In genomic region chr1:53582211-53583020, GRCh38 we compare ENCODE assay signal across 14 cellular contexts.
DNase-seq lines count a peak whose midpoint lies in the region; ATAC-seq, FAIRE-seq and TF ChIP-seq lines count a peak whose summit lies in the region.
"Had no signal": no experiment of that assay in that cellular context is flagged by ENCODE, and none has a peak within 500 bp of the region (broad histone marks: within the 10 kb centered on the region; RNA-seq: fewer than 3 reads in every experiment).

No MANE protein-coding gene starts in this region.

- H3K4me2 ChIP-seq in K562 (ENCODE audit: insufficient read depth, low read length) (no peak overlapping the region), OCI-LY7 (ENCODE audit: low read length) (no peak overlapping the region)

- peak overlapping the region in 1 of 2 experiments; percentile 45; a peak in 1 of 4 replicates for H3K9ac ChIP-seq in K562 (ENCODE audit: insufficient read depth in 1 of 2, low read depth in 2 of 2, low read length in 2 of 2)

- no peak for TF ChIP-seq CTCF in K562 (IDR thresholded peaks at IDR 0.05 in 2 of 3, conservative IDR thresholded peaks at IDR 0.05 in 1 of 3; ENCODE audit: insufficient read depth in 2 of 3, low read depth in 1 of 3, low read length in 3 of 3)
- TF ChIP-seq CTCF in OCI-LY7 (conservative IDR thresholded peaks at IDR 0.05; ENCODE audit: low read length), result no peak

- no peaks in the 10 kb centered on the region for H3K9me2 ChIP-seq in OCI-LY7 (ENCODE audit: insufficient read depth, low read length)

- ATAC-seq in K562, result peak; percentile 26
- no peak for ATAC-seq in sciatic nerve
- ATAC-seq: left lung had no signal

- H3K4me1 ChIP-seq in K562 (replicated peaks in 1 of 2; ENCODE audit: control insufficient read depth in 2 of 2, insufficient read depth in 2 of 2, low read length in 2 of 2) (peaks cover 5 to 14% of the 10 kb centered on the region in 2 experiments; a peak in 4 of 5 replicates), OCI-LY7 (ENCODE audit: insufficient read depth, low read length, poor library complexity, severe bottlenecking) (peaks cover 11% of the 10 kb centered on the region)
- H3K4me1 ChIP-seq: left lung had no signal

- H3K27ac ChIP-seq in K562 (ENCODE audit: extremely low read depth, low read depth, low read length) (no peak overlapping the region), OCI-LY7 (ENCODE audit: low read depth, low read length, poor library complexity, severe bottlenecking) (no peak overlapping the region)
- H3K27ac ChIP-seq: left lung, neutrophil, RWPE1 had no signal

- peaks cover 11% of the 10 kb centered on the region for H3K4me1 Mint-ChIP-seq in activated T-cell treated with anti-CD3 and anti-CD28 coated beads, Interleukin-2, amount 50 U/mL, for 24 hours (ENCODE audit: low read depth)
- H3K4me1 Mint-ChIP-seq: B cell had no signal

- H4K20me1 ChIP-seq in K562 (replicated peaks; ENCODE audit: control insufficient read depth, insufficient read depth, low read length) (peaks cover 24% of the 10 kb centered on the region; the same call in 1 of the 2 replicates), OCI-LY7 (ENCODE audit: insufficient read depth, low read length) (no peaks in the 10 kb centered on the region)

- H3K36me3 Mint-ChIP-seq in activated T-cell treated with anti-CD3 and anti-CD28 coated beads, Interleukin-2, amount 50 U/mL, for 24 hours (ENCODE audit: low read depth), result no peaks in the 10 kb centered on the region

- POLR2A ChIA-PET in K562 (lab: Yijun Ruan, JAX) (interaction anchor here (1.0 to 1.4 kb wide), 2 partner anchors 19 to 21 kb away, joined by 3 to 4 read pairs; no protein-coding TSS in a partner anchor), OCI-LY7 (lab: Charles Lee) (no interaction called here)

- no peaks in the 10 kb centered on the region for H3K9me1 ChIP-seq in K562 (ENCODE audit: control insufficient read depth, insufficient read depth, low read length)

- under 1% methylated on average over 8 of the region's 8 CpGs for WGBS in K562 (ENCODE audit: insufficient coverage, low coverage, missing lambda C conversion rate)

- no peak for FAIRE-seq in K562 (lab: Jason Lieb, UNC)

- no peak overlapping the region for H3K4me3 Mint-ChIP-seq in activated T-cell treated with anti-CD3 and anti-CD28 coated beads, Interleukin-2, amount 50 U/mL, for 24 hours
- H3K4me3 Mint-ChIP-seq: B cell had no signal

- H3K79me2 ChIP-seq in K562 (ENCODE audit: control insufficient read depth, insufficient read depth, low read length) (no peaks in the 10 kb centered on the region), OCI-LY7 (ENCODE audit: insufficient read depth, low read depth, low read length) (no peaks in the 10 kb centered on the region)

- no peak for TF ChIP-seq RAD21 in Ishikawa (IDR thresholded peaks at IDR 0.05; ENCODE audit: low read depth)
- TF ChIP-seq RAD21 in K562 (CRISPR knock-in tag; conservative IDR thresholded peaks at IDR 0.05 in 1 of 2, IDR thresholded peaks at IDR 0.05 in 1 of 2), result no peak

- H3K4me3 ChIP-seq in K562, result no peak overlapping the region
- H3K4me3 ChIP-seq in OCI-LY7 (ENCODE audit: low read depth, low read length, poor library complexity, severe bottlenecking), result no peak overlapping the region
- H3K4me3 ChIP-seq: left lung had no signal

- H3K36me3 ChIP-seq in K562 (ENCODE audit: control insufficient read depth, insufficient read depth, low read length) (no peaks in the 10 kb centered on the region), OCI-LY7 (ENCODE audit: insufficient read depth, low read length) (no peaks in the 10 kb centered on the region)
- H3K36me3 ChIP-seq: left lung, neutrophil had no signal

- H3K27ac Mint-ChIP-seq in activated T-cell treated with anti-CD3 and anti-CD28 coated beads, Interleukin-2, amount 50 U/mL, for 24 hours, result no peak overlapping the region
- H3K27ac Mint-ChIP-seq: B cell had no signal

- CTCF ChIA-PET in K562 (lab: Yijun Ruan, JAX; ENCODE audit: low intra/inter-chr PET ratio) (no interaction called here), OCI-LY7 (lab: Charles Lee; ENCODE audit: unreplicated experiment) (no interaction called here)

- in situ Hi-C loops in K562 (cut with MboI), result no loop called here

- H3K9me3 ChIP-seq in K562 (replicated peaks; ENCODE audit: control insufficient read depth, insufficient read depth, low read depth, low read length) (no peaks in the 10 kb centered on the region), OCI-LY7 (ENCODE audit: low read length) (no peaks in the 10 kb centered on the region)
- H3K9me3 ChIP-seq: left lung, neutrophil had no signal

- BruUV-seq in K562 (replicated peaks; lab: Mats Ljungman, UMichigan), result no TSS peak
- no TSS peak for BruUV-seq in OCI-LY7 (replicated peaks; lab: Mats Ljungman, UMichigan)

- no peak overlapping the region for H2AFZ ChIP-seq in K562 (ENCODE audit: low read depth, low read length)
- H2AFZ ChIP-seq in OCI-LY7 (ENCODE audit: low read length), result no peak overlapping the region

- H3K9me3 Mint-ChIP-seq in activated T-cell treated with anti-CD3 and anti-CD28 coated beads, Interleukin-2, amount 50 U/mL, for 24 hours, result no peaks in the 10 kb centered on the region

- intact Hi-C loops in K562 (cut with micrococcal nuclease) (no loop called here), sciatic nerve (cut with DNase I) (no loop called here), OCI-LY7 (cut with micrococcal nuclease; ENCODE audit: unreplicated experiment) (no loop called here)

- no peak for TF ChIP-seq POLR2A in K562 (conservative IDR thresholded peaks at IDR 0.05)

- peak; percentile 27 for DNase-seq in activated T-cell treated with anti-CD3 and anti-CD28 coated beads, Interleukin-2, amount 50 U/mL, for 24 hours
- DNase-seq in activated T-cell treated with anti-CD3 and anti-CD28 coated beads, Interleukin-2, amount 50 U/mL, for 48 hours, result no peak
- peak; percentile 24 to 53 (median 36) for DNase-seq in K562 (ENCODE audit: extremely low read depth in 1 of 4, low spot score in 3 of 4)
- peak; percentile 35 for DNase-seq in sciatic nerve (ENCODE audit: low spot score)
- no peak for DNase-seq in OCI-LY7 (ENCODE audit: low spot score)
- no peak for DNase-seq in H4 (ENCODE audit: low spot score)
- no peak for DNase-seq in NCI-H1694 (lab: John Stamatoyannopoulos, UW)
- DNase-seq: IMR-90, left lung, NCI-H2029 treated with DMSO at 0.1 percent for 48 hours had no signal

- TF ChIP-seq EP300 in Ishikawa (IDR thresholded peaks at IDR 0.05; ENCODE audit: borderline replicate concordance) (0 out of 2 replicates have a peak, but pooled peaks have one; percentile 20), K562 (IDR thresholded peaks at IDR 0.05; ENCODE audit: low read length) (no peak)

- peaks cover 7 to 54% of the 10 kb centered on the region in 2 experiments; a peak in 4 of 5 replicates for H3K27me3 ChIP-seq in K562 (ENCODE audit: control insufficient read depth in 2 of 2, insufficient read depth in 2 of 2, low read length in 2 of 2)
- H3K27me3 ChIP-seq: left lung, neutrophil had no signal

- H3K27me3 Mint-ChIP-seq in activated T-cell treated with anti-CD3 and anti-CD28 coated beads, Interleukin-2, amount 50 U/mL, for 24 hours, result no peaks in the 10 kb centered on the region

TF ChIP-seq in Ishikawa, 13 proteins besides CTCF, POLR2A, EP300 and RAD21:
- peak; percentile 54; the same call in 1 of the 2 replicates for TF ChIP-seq MAX (IDR thresholded peaks at IDR 0.05)
- TF ChIP-seq TAF1 (IDR thresholded peaks at IDR 0.05; ENCODE audit: low read depth), result no peak
- 0 out of 2 replicates have a peak, but pooled peaks have one; percentile 20 for TF ChIP-seq TCF12 (IDR thresholded peaks at IDR 0.05; ENCODE audit: low read depth)
- no peak for TF ChIP-seq YY1 (IDR thresholded peaks at IDR 0.05; ENCODE audit: low read depth)
- no peak for TF ChIP-seq USF1 (IDR thresholded peaks at IDR 0.05)

TF ChIP-seq in K562, 482 proteins besides CTCF, POLR2A, EP300 and RAD21:
- no peak for TF ChIP-seq BACH1 (tag; IDR thresholded peaks at IDR 0.05)
- TF ChIP-seq YBX1 (IDR thresholded peaks at IDR 0.05), result no peak
- TF ChIP-seq ZKSCAN1 (IDR thresholded peaks at IDR 0.05; ENCODE audit: low read depth, low read length), result no peak
- peak; percentile 15 for TF ChIP-seq MEIS2 (IDR thresholded peaks at IDR 0.05; ENCODE audit: partially characterized antibody)
- TF ChIP-seq ZNF561 (CRISPR knock-in tag; conservative IDR thresholded peaks at IDR 0.05), result no peak
TF ChIP-seq in K562: peak in this region for 1.

Comparison
In these comparisons a context has a peak if more than half of its experiments do, and no peak if none do; other contexts are left out.
1. DNase-seq: peak in activated T-cell treated with anti-CD3 and anti-CD28 coated beads, Interleukin-2, amount 50 U/mL, for 24 hours (single experiment), K562 (4 of 4) and sciatic nerve (single experiment); none in activated T-cell treated with anti-CD3 and anti-CD28 coated beads, Interleukin-2, amount 50 U/mL, for 48 hours (0 of 2), OCI-LY7 (single experiment), H4 (single experiment) and NCI-H1694 (single experiment).